Comparison of ENCODE assay signal across 3 cellular contexts in the genomic region with DNA sequence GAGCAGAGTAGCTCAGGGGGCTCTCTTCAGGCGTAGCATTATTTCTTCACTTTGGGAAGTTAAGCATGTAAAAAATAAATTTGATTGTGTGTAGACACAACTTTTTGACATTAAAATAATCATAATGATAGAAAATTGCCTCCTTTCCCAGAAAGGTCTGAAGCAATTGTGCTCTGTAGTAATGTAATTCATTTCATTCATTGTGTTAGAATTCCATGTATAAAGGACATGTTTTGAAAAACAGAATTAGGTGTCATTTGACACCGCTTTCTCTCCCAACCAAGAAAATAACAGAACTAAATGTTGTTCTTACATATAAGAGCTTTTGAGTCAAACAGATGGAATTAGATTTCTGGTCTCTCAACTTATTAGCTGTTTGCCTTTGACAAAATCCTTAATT.
"Had no signal": no experiment of that assay in that cellular context is flagged by ENCODE, and none has a peak within 500 bp of the region (broad histone marks: within the 10 kb centered on the region; RNA-seq: fewer than 3 reads in every experiment).

No MANE protein-coding gene starts in this region.

- DNase-seq: GDM1, GF-D8 had no signal

- ATAC-seq: GM12878 had no signal

- H3K4me3 ChIP-seq: GM12878 had no signal
